ENCODE assay signal across 10 cellular contexts in genomic region chr10:126242352-126243260, GRCh38.
DNase-seq lines count a peak whose midpoint lies in the region; ATAC-seq and TF ChIP-seq lines count a peak whose summit lies in the region.
"Had no signal": no experiment of that assay in that cellular context is flagged by ENCODE, and none has a peak within 500 bp of the region (broad histone marks: within the 10 kb centered on the region; RNA-seq: fewer than 3 reads in every experiment).

No MANE protein-coding gene starts in this region.

- in situ Hi-C loops in transverse colon (cut with MboI; ENCODE audit: low pct_ligation_motif_present in 1 of 4, low pct_unique_long_range_greater_than_20kb in 1 of 4, low sequenced_read_pairs in 3 of 4) = no loop called here

- WGBS in transverse colon (ENCODE audit: low coverage in 1 of 2), 2 donors = 61 to 65% methylated on average over 5 to 13 of the region's 13 CpGs

- DNase-seq in AG10803 (ENCODE audit: low read depth) = peak; percentile 89
- peak; percentile 91 for DNase-seq in NCI-H2171 treated with DMSO at 0.1 percent for 48 hours (lab: John Stamatoyannopoulos, UW)
- peak in 1 of 3 donors; percentile 21 for DNase-seq in mucosa of descending colon
- DNase-seq in transverse colon = no peak
- DNase-seq in activated naive CD4-positive, alpha-beta T cell treated with anti-CD3 and anti-CD28 coated beads, Interleukin-2, amount 50 U/mL, for 16 hours = no peak
- DNase-seq: activated T-cell treated with anti-CD3 and anti-CD28 coated beads for 4 hours; CD4-positive, alpha-beta T cell had no signal

- TF ChIP-seq POLR2A in transverse colon (IDR thresholded peaks at IDR 0.05) = no peak

- ATAC-seq in esophagus mucosa = peak; percentile 63
- peak; percentile 48 for ATAC-seq in mucosa of descending colon
- no peak for ATAC-seq in GM21528 (IDR thresholded peaks at IDR 0.05; ENCODE audit: low FRiP score, unreplicated experiment)
- ATAC-seq in GM21786 (IDR thresholded peaks at IDR 0.05; ENCODE audit: unreplicated experiment) = no peak

- H3K27ac ChIP-seq in transverse colon = no peak overlapping the region

- H3K4me3 ChIP-seq in AG10803 (ENCODE audit: low read length) (no peak overlapping the region), mucosa of descending colon (no peak overlapping the region), transverse colon (no peak overlapping the region)

- no peaks in the 10 kb centered on the region for H3K27me3 ChIP-seq in transverse colon

- H3K9me3 ChIP-seq in mucosa of descending colon = no peaks in the 10 kb centered on the region
- no peaks in the 10 kb centered on the region for H3K9me3 ChIP-seq in transverse colon

- TF ChIP-seq EP300 in transverse colon (IDR thresholded peaks at IDR 0.05; ENCODE audit: low read depth) = no peak

- intact Hi-C loops in mucosa of descending colon (cut with DNase I, micrococcal nuclease) = no loop called here
- intact Hi-C loops in transverse colon (cut with DNase I; ENCODE audit: low total_unique reads) = no loop called here

- H3K36me3 ChIP-seq in mucosa of descending colon (ENCODE audit: low read depth) (no peaks in the 10 kb centered on the region), transverse colon (no peaks in the 10 kb centered on the region)

- no peaks in the 10 kb centered on the region for H3K4me1 ChIP-seq in mucosa of descending colon (ENCODE audit: low read depth)
- H3K4me1 ChIP-seq in transverse colon = no peaks in the 10 kb centered on the region

- no peak for TF ChIP-seq CTCF in AG10803 (conservative IDR thresholded peaks at IDR 0.05; ENCODE audit: low read length)
- TF ChIP-seq CTCF in mucosa of descending colon (IDR thresholded peaks at IDR 0.05) = no peak
- no peak for TF ChIP-seq CTCF in transverse colon (IDR thresholded peaks at IDR 0.05)

Comparison
In these comparisons a context has a peak if more than half of its experiments do, and no peak if none do; other contexts are left out.
1. DNase-seq: peak in AG10803 (single experiment) and NCI-H2171 treated with DMSO at 0.1 percent for 48 hours (single experiment); none in transverse colon (single experiment) and activated naive CD4-positive, alpha-beta T cell treated with anti-CD3 and anti-CD28 coated beads, Interleukin-2, amount 50 U/mL, for 16 hours (single experiment).
2. ATAC-seq: peak in esophagus mucosa (single experiment) and mucosa of descending colon (single experiment); none in GM21528 (single experiment) and GM21786 (single experiment).